Comparison of ENCODE assay signal across 1 cellular context in the genomic region with DNA sequence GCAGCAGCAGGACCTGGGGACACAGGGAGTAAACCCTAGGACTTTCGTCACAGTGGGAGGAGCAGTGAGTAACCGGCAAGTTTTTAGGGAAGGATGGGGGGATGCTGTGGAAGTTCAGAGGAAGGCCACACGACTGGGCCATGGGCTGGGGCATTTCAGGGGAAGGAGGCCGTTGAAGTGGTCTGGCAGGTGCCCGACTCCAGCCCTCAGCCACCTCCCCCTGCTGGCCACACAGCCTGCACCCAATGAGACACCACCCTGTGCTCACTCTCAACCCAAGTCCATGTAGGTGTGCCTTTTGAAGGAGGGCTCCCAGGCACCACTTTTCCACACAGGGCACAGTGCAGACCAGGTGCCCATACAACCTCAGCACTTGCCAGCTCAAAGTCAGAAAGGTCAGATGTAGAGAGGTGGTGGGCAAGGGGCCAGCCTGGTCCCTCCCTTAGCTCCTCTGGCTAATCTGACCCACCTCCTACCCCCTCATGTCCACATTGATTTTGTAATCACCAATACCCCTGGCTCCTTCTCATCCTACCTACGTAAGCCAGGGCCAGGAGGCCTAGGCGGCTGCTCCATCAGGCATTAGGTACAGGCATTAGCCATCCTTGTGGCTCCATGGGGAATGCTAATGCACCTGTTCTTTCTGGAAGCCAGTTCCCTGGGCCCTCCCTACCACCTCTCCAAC.
TF ChIP-seq lines count a peak whose summit lies in the region.

No MANE protein-coding gene starts in this region.

TF ChIP-seq in GM23338, 12 proteins besides CTCF, POLR2A, EP300 and RAD21 (continued from another document):
- TF ChIP-seq, protein P1, sequence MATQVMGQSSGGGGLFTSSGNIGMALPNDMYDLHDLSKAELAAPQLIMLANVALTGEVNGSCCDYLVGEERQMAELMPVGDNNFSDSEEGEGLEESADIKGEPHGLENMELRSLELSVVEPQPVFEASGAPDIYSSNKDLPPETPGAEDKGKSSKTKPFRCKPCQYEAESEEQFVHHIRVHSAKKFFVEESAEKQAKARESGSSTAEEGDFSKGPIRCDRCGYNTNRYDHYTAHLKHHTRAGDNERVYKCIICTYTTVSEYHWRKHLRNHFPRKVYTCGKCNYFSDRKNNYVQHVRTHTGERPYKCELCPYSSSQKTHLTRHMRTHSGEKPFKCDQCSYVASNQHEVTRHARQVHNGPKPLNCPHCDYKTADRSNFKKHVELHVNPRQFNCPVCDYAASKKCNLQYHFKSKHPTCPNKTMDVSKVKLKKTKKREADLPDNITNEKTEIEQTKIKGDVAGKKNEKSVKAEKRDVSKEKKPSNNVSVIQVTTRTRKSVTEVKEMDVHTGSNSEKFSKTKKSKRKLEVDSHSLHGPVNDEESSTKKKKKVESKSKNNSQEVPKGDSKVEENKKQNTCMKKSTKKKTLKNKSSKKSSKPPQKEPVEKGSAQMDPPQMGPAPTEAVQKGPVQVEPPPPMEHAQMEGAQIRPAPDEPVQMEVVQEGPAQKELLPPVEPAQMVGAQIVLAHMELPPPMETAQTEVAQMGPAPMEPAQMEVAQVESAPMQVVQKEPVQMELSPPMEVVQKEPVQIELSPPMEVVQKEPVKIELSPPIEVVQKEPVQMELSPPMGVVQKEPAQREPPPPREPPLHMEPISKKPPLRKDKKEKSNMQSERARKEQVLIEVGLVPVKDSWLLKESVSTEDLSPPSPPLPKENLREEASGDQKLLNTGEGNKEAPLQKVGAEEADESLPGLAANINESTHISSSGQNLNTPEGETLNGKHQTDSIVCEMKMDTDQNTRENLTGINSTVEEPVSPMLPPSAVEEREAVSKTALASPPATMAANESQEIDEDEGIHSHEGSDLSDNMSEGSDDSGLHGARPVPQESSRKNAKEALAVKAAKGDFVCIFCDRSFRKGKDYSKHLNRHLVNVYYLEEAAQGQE (IDR thresholded peaks at IDR 0.05; ENCODE audit: unreplicated experiment): no peak
- no peak for TF ChIP-seq CREB1 (CRISPR knock-in tag; IDR thresholded peaks at IDR 0.05; ENCODE audit: low read depth)
- TF ChIP-seq, protein P2, sequence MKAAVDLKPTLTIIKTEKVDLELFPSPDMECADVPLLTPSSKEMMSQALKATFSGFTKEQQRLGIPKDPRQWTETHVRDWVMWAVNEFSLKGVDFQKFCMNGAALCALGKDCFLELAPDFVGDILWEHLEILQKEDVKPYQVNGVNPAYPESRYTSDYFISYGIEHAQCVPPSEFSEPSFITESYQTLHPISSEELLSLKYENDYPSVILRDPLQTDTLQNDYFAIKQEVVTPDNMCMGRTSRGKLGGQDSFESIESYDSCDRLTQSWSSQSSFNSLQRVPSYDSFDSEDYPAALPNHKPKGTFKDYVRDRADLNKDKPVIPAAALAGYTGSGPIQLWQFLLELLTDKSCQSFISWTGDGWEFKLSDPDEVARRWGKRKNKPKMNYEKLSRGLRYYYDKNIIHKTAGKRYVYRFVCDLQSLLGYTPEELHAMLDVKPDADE (IDR thresholded peaks at IDR 0.05): no peak
- no peak for TF ChIP-seq ZNF114 (CRISPR knock-in tag; IDR thresholded peaks at IDR 0.05)
- TF ChIP-seq, protein P3, sequence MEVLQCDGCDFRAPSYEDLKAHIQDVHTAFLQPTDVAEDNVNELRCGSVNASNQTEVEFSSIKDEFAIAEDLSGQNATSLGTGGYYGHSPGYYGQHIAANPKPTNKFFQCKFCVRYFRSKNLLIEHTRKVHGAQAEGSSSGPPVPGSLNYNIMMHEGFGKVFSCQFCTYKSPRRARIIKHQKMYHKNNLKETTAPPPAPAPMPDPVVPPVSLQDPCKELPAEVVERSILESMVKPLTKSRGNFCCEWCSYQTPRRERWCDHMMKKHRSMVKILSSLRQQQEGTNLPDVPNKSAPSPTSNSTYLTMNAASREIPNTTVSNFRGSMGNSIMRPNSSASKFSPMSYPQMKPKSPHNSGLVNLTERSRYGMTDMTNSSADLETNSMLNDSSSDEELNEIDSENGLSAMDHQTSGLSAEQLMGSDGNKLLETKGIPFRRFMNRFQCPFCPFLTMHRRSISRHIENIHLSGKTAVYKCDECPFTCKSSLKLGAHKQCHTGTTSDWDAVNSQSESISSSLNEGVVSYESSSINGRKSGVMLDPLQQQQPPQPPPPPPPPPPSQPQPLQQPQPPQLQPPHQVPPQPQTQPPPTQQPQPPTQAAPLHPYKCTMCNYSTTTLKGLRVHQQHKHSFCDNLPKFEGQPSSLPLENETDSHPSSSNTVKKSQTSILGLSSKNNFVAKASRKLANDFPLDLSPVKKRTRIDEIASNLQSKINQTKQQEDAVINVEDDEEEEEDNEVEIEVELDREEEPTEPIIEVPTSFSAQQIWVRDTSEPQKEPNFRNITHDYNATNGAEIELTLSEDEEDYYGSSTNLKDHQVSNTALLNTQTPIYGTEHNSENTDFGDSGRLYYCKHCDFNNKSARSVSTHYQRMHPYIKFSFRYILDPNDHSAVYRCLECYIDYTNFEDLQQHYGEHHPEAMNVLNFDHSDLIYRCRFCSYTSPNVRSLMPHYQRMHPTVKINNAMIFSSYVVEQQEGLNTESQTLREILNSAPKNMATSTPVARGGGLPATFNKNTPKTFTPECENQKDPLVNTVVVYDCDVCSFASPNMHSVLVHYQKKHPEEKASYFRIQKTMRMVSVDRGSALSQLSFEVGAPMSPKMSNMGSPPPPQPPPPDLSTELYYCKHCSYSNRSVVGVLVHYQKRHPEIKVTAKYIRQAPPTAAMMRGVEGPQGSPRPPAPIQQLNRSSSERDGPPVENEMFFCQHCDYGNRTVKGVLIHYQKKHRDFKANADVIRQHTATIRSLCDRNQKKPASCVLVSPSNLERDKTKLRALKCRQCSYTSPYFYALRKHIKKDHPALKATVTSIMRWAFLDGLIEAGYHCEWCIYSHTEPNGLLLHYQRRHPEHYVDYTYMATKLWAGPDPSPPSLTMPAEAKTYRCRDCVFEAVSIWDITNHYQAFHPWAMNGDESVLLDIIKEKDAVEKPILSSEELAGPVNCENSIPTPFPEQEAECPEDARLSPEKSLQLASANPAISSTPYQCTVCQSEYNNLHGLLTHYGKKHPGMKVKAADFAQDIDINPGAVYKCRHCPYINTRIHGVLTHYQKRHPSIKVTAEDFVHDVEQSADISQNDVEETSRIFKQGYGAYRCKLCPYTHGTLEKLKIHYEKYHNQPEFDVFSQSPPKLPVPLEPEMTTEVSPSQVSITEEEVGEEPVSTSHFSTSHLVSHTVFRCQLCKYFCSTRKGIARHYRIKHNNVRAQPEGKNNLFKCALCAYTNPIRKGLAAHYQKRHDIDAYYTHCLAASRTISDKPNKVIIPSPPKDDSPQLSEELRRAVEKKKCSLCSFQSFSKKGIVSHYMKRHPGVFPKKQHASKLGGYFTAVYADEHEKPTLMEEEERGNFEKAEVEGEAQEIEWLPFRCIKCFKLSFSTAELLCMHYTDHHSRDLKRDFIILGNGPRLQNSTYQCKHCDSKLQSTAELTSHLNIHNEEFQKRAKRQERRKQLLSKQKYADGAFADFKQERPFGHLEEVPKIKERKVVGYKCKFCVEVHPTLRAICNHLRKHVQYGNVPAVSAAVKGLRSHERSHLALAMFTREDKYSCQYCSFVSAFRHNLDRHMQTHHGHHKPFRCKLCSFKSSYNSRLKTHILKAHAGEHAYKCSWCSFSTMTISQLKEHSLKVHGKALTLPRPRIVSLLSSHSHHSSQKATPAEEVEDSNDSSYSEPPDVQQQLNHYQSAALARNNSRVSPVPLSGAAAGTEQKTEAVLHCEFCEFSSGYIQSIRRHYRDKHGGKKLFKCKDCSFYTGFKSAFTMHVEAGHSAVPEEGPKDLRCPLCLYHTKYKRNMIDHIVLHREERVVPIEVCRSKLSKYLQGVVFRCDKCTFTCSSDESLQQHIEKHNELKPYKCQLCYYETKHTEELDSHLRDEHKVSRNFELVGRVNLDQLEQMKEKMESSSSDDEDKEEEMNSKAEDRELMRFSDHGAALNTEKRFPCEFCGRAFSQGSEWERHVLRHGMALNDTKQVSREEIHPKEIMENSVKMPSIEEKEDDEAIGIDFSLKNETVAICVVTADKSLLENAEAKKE (CRISPR knock-in tag; IDR thresholded peaks at IDR 0.05): no peak
- TF ChIP-seq POLR2AphosphoS5 (IDR thresholded peaks at IDR 0.05; ENCODE audit: low read depth): no peak
- no peak for TF ChIP-seq NANOG (IDR thresholded peaks at IDR 0.05; ENCODE audit: borderline replicate concordance)
- no peak for TF ChIP-seq JUNB (IDR thresholded peaks at IDR 0.05; ENCODE audit: unreplicated experiment)
- TF ChIP-seq EZH2 (IDR thresholded peaks at IDR 0.05; ENCODE audit: low read depth, unreplicated experiment): no peak
